In genomic region chr10:86521620-86522384, GRCh38 we compare ENCODE assay signal across 8 cellular contexts. TPM values are rescaled to one million over a fixed set of nuclear protein-coding genes. Genes with fewer than 3 reads are reported as not detected.
DNase-seq lines count a peak whose midpoint lies in the region; ATAC-seq, FAIRE-seq and TF ChIP-seq lines count a peak whose summit lies in the region.

WAPL (minus strand) TSS chr10:86521792; CDS start chr10:86518069, 3,723 bp downstream.

- no peaks in the 10 kb centered on the region for H3K9me2 ChIP-seq in OCI-LY7 (ENCODE audit: insufficient read depth, low read length)

- H3K36me3 ChIP-seq in OCI-LY7 (ENCODE audit: insufficient read depth, low read length) (peaks cover 34% of the 10 kb centered on the region), endothelial cell of umbilical vein (ENCODE audit: control insufficient read depth in 2 of 2, extremely low read depth in 1 of 2, insufficient read depth in 2 of 2, low read length in 2 of 2) (peaks cover 2 to 7% of the 10 kb centered on the region in 2 experiments)

- H3K4me3 ChIP-seq in OCI-LY7 (ENCODE audit: low read depth, low read length, poor library complexity, severe bottlenecking) = peak within 1 kb of the TSS; percentile 93
- H3K4me3 ChIP-seq in endothelial cell of umbilical vein (replicated peaks in 1 of 3; ENCODE audit: insufficient read depth in 1 of 3, low read depth in 1 of 3, low read length in 3 of 3) = peak within 1 kb of the TSS; percentile 96 to 99 (median 99)

- no peaks in the 10 kb centered on the region for H3K27me3 ChIP-seq in endothelial cell of umbilical vein (ENCODE audit: control insufficient read depth in 2 of 2, insufficient read depth in 2 of 2, low read length in 2 of 2)

- H3K4me1 ChIP-seq in OCI-LY7 (ENCODE audit: insufficient read depth, low read length, poor library complexity, severe bottlenecking) (peaks cover 56% of the 10 kb centered on the region), endothelial cell of umbilical vein (ENCODE audit: control insufficient read depth, extremely low read depth, insufficient read depth, low read length) (peaks cover 19% of the 10 kb centered on the region)

- H3K27ac ChIP-seq in OCI-LY7 (ENCODE audit: low read depth, low read length, poor library complexity, severe bottlenecking) (peak within 1 kb of the TSS; percentile 70), endothelial cell of umbilical vein (ENCODE audit: insufficient read depth, low read depth, low read length) (peak within 1 kb of the TSS; percentile 74)

- dilution Hi-C loops in endothelial cell of umbilical vein (cut with MboI; ENCODE audit: extremely low pct_ligation_motif_present, low sequenced_read_pairs) = no loop called here

- peak; percentile 63 for TF ChIP-seq POLR2A in endothelial cell of umbilical vein (IDR thresholded peaks at IDR 0.05; ENCODE audit: low read depth, low read length)

- no peaks in the 10 kb centered on the region for H3K9me1 ChIP-seq in endothelial cell of umbilical vein (replicated peaks; ENCODE audit: control insufficient read depth, extremely low read depth, insufficient read depth, low read length)

- H3K79me2 ChIP-seq in OCI-LY7 (ENCODE audit: insufficient read depth, low read depth, low read length) = peaks cover 64% of the 10 kb centered on the region
- peaks cover 54% of the 10 kb centered on the region for H3K79me2 ChIP-seq in endothelial cell of umbilical vein (ENCODE audit: control insufficient read depth, insufficient read depth, low read length)

- ATAC-seq in GM21526 (IDR thresholded peaks at IDR 0.05; ENCODE audit: low FRiP score, unreplicated experiment) = peak; percentile 93

- intact Hi-C loops in OCI-LY7 (cut with micrococcal nuclease; ENCODE audit: unreplicated experiment) = loop anchor here (1.0 to 5.0 kb wide), 4 partner anchors 16 to 150 kb away; no protein-coding TSS in a partner anchor
- intact Hi-C loops in endothelial cell of umbilical vein (cut with micrococcal nuclease) = loop anchor here (1.0 to 10.0 kb wide), 3 partner anchors 63 to 877 kb away; no protein-coding TSS in a partner anchor

- TF ChIP-seq CTCF in OCI-LY7 (conservative IDR thresholded peaks at IDR 0.05; ENCODE audit: low read length) (no peak), endothelial cell of umbilical vein (IDR thresholded peaks at IDR 0.05; ENCODE audit: extremely low read depth in 1 of 2, insufficient read depth in 1 of 2, low read depth in 1 of 2, low read length in 2 of 2) (no peak)

- H3K4me2 ChIP-seq in OCI-LY7 (ENCODE audit: low read length) (peak within 1 kb of the TSS; percentile 81), endothelial cell of umbilical vein (ENCODE audit: insufficient read depth, low read length) (peak within 1 kb of the TSS; percentile 94)

- POLR2A ChIA-PET in OCI-LY7 (lab: Charles Lee) (interaction anchor here (0.7 to 2.5 kb wide), 11 partner anchors 9 to 132 kb away, joined by 3 to 15 read pairs (median 5); no protein-coding TSS in a partner anchor), endothelial cell of umbilical vein (lab: Charles Lee) (interaction anchor here (1.2 kb wide), 1 partner anchor 110 kb away, joined by 6 read pairs; no protein-coding TSS in a partner anchor)

- FAIRE-seq in endothelial cell of umbilical vein (lab: Jason Lieb, UNC) = peak; percentile 82

- peak within 1 kb of the TSS; percentile 92 for H3K9ac ChIP-seq in endothelial cell of umbilical vein (replicated peaks; ENCODE audit: extremely low read depth, insufficient read depth, low read length)

- H3K9me3 ChIP-seq in OCI-LY7 (ENCODE audit: low read length) = no peaks in the 10 kb centered on the region
- H3K9me3 ChIP-seq in endothelial cell of umbilical vein (replicated peaks; ENCODE audit: control insufficient read depth, insufficient read depth, low read length) = no peaks in the 10 kb centered on the region

- BruUV-seq in OCI-LY7 (replicated peaks; lab: Mats Ljungman, UMichigan) (no TSS peak), endothelial cell of umbilical vein (replicated peaks; lab: Mats Ljungman, UMichigan) (no TSS peak)

- H2AFZ ChIP-seq in OCI-LY7 (ENCODE audit: low read length) (peak within 1 kb of the TSS; percentile 55; the same call in 1 of the 2 replicates), endothelial cell of umbilical vein (ENCODE audit: low read depth, low read length) (peak within 1 kb of the TSS; percentile 80)

- CTCF ChIA-PET in OCI-LY7 (lab: Charles Lee; ENCODE audit: unreplicated experiment) (interaction anchor here (0.7 kb wide), 1 partner anchor 231 kb away, joined by 3 read pairs; no protein-coding TSS in a partner anchor), endothelial cell of umbilical vein (lab: Charles Lee) (interaction anchor here (0.7 to 2.1 kb wide), 3 partner anchors 13 to 122 kb away, joined by 3 to 6 read pairs (median 3); no protein-coding TSS in a partner anchor)

- peaks cover 20% of the 10 kb centered on the region for H4K20me1 ChIP-seq in OCI-LY7 (ENCODE audit: insufficient read depth, low read length)
- peaks cover 15% of the 10 kb centered on the region for H4K20me1 ChIP-seq in endothelial cell of umbilical vein (replicated peaks; ENCODE audit: control insufficient read depth, extremely low read depth, insufficient read depth, low read length)

- DNase-seq in DMS 273 (lab: John Stamatoyannopoulos, UW; ENCODE audit: unreplicated experiment) (peak; percentile 96), HuH-7 (ENCODE audit: low spot score) (peak; percentile 94), OCI-LY7 (ENCODE audit: low spot score) (peak; percentile 95), activated T-cell treated with anti-CD3 and anti-CD28 coated beads for 1 hour (ENCODE audit: low read depth) (peak; percentile 90), endothelial cell of umbilical vein (ENCODE audit: low read depth, low spot score) (peak; percentile 96), midbrain (lab: John Stamatoyannopoulos, UW) (peak; percentile 95)
- peak; percentile 93 to 95 for DNase-seq in stimulated activated CD8-positive, alpha-beta memory T cell treated with anti-CD3 and anti-CD28 coated beads, Interleukin-15, amount 100 ng/mL, for 48 hours (ENCODE audit: low read depth in 2 of 2)

TF ChIP-seq in endothelial cell of umbilical vein, 7 proteins besides CTCF, POLR2A, EP300 and RAD21:
- TF ChIP-seq POLR2AphosphoS5 (IDR thresholded peaks at IDR 0.05; ENCODE audit: insufficient read depth, low read depth, low read length) = peak; percentile 69
- no peak for TF ChIP-seq MAX (IDR thresholded peaks at IDR 0.05; ENCODE audit: insufficient read depth, insufficient read length)
- TF ChIP-seq MYC (IDR thresholded peaks at IDR 0.05; ENCODE audit: low read depth, low read length) = no peak
- no peak for TF ChIP-seq FOS (IDR thresholded peaks at IDR 0.05; ENCODE audit: borderline replicate concordance, insufficient read depth, low read length)

RNA-seq across cellular contexts. Expression of gene WAPL, which starts in this region (rescaled TPM):
- 51.1 and 56.6 TPM in 2 replicates for total RNA-seq in OCI-LY7 (2014; rRNA removed; shearing (Covaris generic))
- total RNA-seq in OCI-LY7 (2022) (68.7 and 75.7 TPM in 2 replicates), endothelial cell of umbilical vein (35.1 and 35.3 TPM in 2 replicates)
- 6.4 and 9.2 TPM in 2 replicates for polyA plus RNA-seq in endothelial cell of umbilical vein
- polyA plus RNA-seq in endothelial cell of umbilical vein (2011; cell fraction: cytosol; rRNA removed) = 12.4 and 12.6 TPM in 2 replicates
- polyA plus RNA-seq in endothelial cell of umbilical vein (2011; cell fraction: nucleus; rRNA removed) = 14.7 and 20.4 TPM in 2 replicates
- polyA plus RNA-seq in endothelial cell of umbilical vein (2012) = 29.6 and 33.0 TPM in 2 replicates
- 23.5 and 29.6 TPM in 2 replicates for polyA minus RNA-seq in endothelial cell of umbilical vein
- 36.8 TPM for polyA minus RNA-seq in endothelial cell of umbilical vein (2011; cell fraction: cytosol; rRNA and poly(A)+ RNA removed)
- polyA minus RNA-seq in endothelial cell of umbilical vein (2011; cell fraction: nucleus; rRNA and poly(A)+ RNA removed) = 22.2 and 29.6 TPM in 2 replicates

Comparison
In these comparisons a context has a peak if more than half of its experiments do, and no peak if none do; other contexts are left out.
1. Peak in every context shown above with its lines: DNase-seq, ATAC-seq, H3K4me3 ChIP-seq and H3K27ac ChIP-seq.